ENCODE assay signal across 7 cellular contexts in genomic region chr6:32622545-32623401, GRCh38. TPM values are rescaled to one million over a fixed set of nuclear protein-coding genes. Genes with fewer than 3 reads are reported as not detected.
DNase-seq lines count a peak whose midpoint lies in the region; ATAC-seq and TF ChIP-seq lines count a peak whose summit lies in the region.

No MANE protein-coding gene starts in this region.

- H3K4ac ChIP-seq in H9 (ENCODE audit: low read depth, low read length): no peak overlapping the region

- TF ChIP-seq CTCF in H9 (conservative IDR thresholded peaks at IDR 0.05) (peak; percentile 85), Loucy (conservative IDR thresholded peaks at IDR 0.05; ENCODE audit: low read length) (peak; percentile 54), fibroblast of pulmonary artery (IDR thresholded peaks at IDR 0.05; ENCODE audit: low read length, missing control alignments) (peak; percentile 48)

- no peak overlapping the region for H4K91ac ChIP-seq in H9 (ENCODE audit: insufficient read length, low read depth, low read length)

- no peaks in the 10 kb centered on the region for H3K36me3 Mint-ChIP-seq in H9 (ENCODE audit: insufficient read depth in 1 of 3, low read depth in 3 of 3)

- H3K9me2 ChIP-seq in Loucy (replicated peaks; ENCODE audit: low read depth, low read length): no peaks in the 10 kb centered on the region

- ATAC-seq in GM18505 (IDR thresholded peaks at IDR 0.05; ENCODE audit: unreplicated experiment): peak; percentile 65

- no peak overlapping the region for H2BK20ac ChIP-seq in H9 (ENCODE audit: low read depth, low read length, poor library complexity, severe bottlenecking)

- H3K27me3 Mint-ChIP-seq in H9 (ENCODE audit: low read depth): no peaks in the 10 kb centered on the region

- peak; percentile 59 for TF ChIP-seq POLR2A in GM18505 (IDR thresholded peaks at IDR 0.05; ENCODE audit: borderline replicate concordance, extremely low read depth, insufficient read depth, insufficient read length)

- no peak overlapping the region for H3K14ac ChIP-seq in H9 (ENCODE audit: insufficient read depth, low read length)

- H3K27ac ChIP-seq in H9 (ENCODE audit: insufficient read length, low read depth, low read length): no peak overlapping the region

- H3K4me3 ChIP-seq in Loucy (ENCODE audit: low read length, poor library complexity, severe bottlenecking) (peak overlapping the region; percentile 45), fibroblast of pulmonary artery (replicated peaks; ENCODE audit: low read depth, low read length) (no peak overlapping the region)

- H2BK5ac ChIP-seq in H9 (ENCODE audit: insufficient read length, low read length): no peak overlapping the region

- H3K9me3 ChIP-seq in H9 (ENCODE audit: control insufficient read depth, low read depth, low read length): no peaks in the 10 kb centered on the region
- H3K9me3 ChIP-seq in Loucy (ENCODE audit: insufficient read depth, low read depth, low read length): no peaks in the 10 kb centered on the region

- no peak overlapping the region for H3K18ac ChIP-seq in H9 (ENCODE audit: insufficient read length, low read depth, low read length)

- H3K9ac ChIP-seq in H9 (ENCODE audit: extremely low read depth, insufficient read length, low read length): no peak overlapping the region
- no peak overlapping the region for H3K9ac ChIP-seq in Loucy (ENCODE audit: low read depth, low read length, poor library complexity, severe bottlenecking)

- H4K20me1 ChIP-seq in H9 (ENCODE audit: control insufficient read depth, insufficient read depth, insufficient read length): no peaks in the 10 kb centered on the region
- no peaks in the 10 kb centered on the region for H4K20me1 ChIP-seq in Loucy (ENCODE audit: insufficient read depth, low read length, poor library complexity, severe bottlenecking)

- peaks cover 8 to 14% of the 10 kb centered on the region in 2 experiments for H3K4me1 Mint-ChIP-seq in H9

- no peak overlapping the region; a peak in 3 of 7 replicates for H3K27ac Mint-ChIP-seq in H9

- H2AFZ ChIP-seq in H9 (ENCODE audit: low read length) (no peak overlapping the region), Loucy (ENCODE audit: low read length) (no peak overlapping the region)

- no peaks in the 10 kb centered on the region for H3K23me2 ChIP-seq in H9 (ENCODE audit: insufficient read length, low read depth, low read length, poor library complexity, severe bottlenecking)

- H3K79me2 ChIP-seq in H9 (ENCODE audit: insufficient read depth, low read length) (no peaks in the 10 kb centered on the region), Loucy (ENCODE audit: insufficient read depth, low read length) (no peaks in the 10 kb centered on the region)

- no peak overlapping the region for H2BK12ac ChIP-seq in H9 (ENCODE audit: insufficient read length, low read depth, low read length)

- H2AK5ac ChIP-seq in H9 (ENCODE audit: insufficient read length, low read length): no peak overlapping the region

- H3T11ph ChIP-seq in H9 (ENCODE audit: low read length): no peak overlapping the region

- no CpG with 5 or more reads among the region's 1 CpG for WGBS in H9 (ENCODE audit: extremely low coverage, insufficient read length, low lambda C conversion rate)

- H2BK120ac ChIP-seq in H9 (ENCODE audit: low read depth, low read length, poor library complexity, severe bottlenecking): no peak overlapping the region

- H2BK15ac ChIP-seq in H9 (ENCODE audit: low read depth, low read length): no peak overlapping the region

- no peak overlapping the region for H3K56ac ChIP-seq in H9 (ENCODE audit: insufficient read length, low read depth, low read length)

- DNase-seq in H9 (peak; percentile 81), fibroblast of pulmonary artery (ENCODE audit: low read depth) (peak; percentile 35), renal cortical epithelial cell (ENCODE audit: low read depth) (peak; percentile 52), AG08396 (ENCODE audit: low spot score) (no peak)
- peak; percentile 17 to 44 for DNase-seq in activated CD4-positive, alpha-beta T cell treated with anti-CD3 and anti-CD28 coated beads, Interleukin-2, amount 50 U/mL, for 48 hours

- H3K23ac ChIP-seq in H9 (ENCODE audit: insufficient read length, low read depth, low read length): no peak overlapping the region

- no peaks in the 10 kb centered on the region for H3K36me3 ChIP-seq in Loucy (ENCODE audit: insufficient read depth, low read length)

- no peaks in the 10 kb centered on the region for H3K79me1 ChIP-seq in H9 (ENCODE audit: insufficient read depth, low read depth, low read length, poor library complexity, severe bottlenecking)

- H3F3A ChIP-seq in Loucy (ENCODE audit: low read depth): peaks cover 7% of the 10 kb centered on the region; the same call in 1 of the 2 replicates

- H3K4me1 ChIP-seq in H9 (ENCODE audit: insufficient read depth, low read length): no peaks in the 10 kb centered on the region; the same call in 1 of the 2 replicates
- peaks cover 15% of the 10 kb centered on the region for H3K4me1 ChIP-seq in Loucy (ENCODE audit: insufficient read depth, low read length, poor library complexity, severe bottlenecking)

- H3K27me3 ChIP-seq in H9 (ENCODE audit: insufficient read depth, low read length): no peaks in the 10 kb centered on the region
- no peaks in the 10 kb centered on the region for H3K27me3 ChIP-seq in Loucy (ENCODE audit: insufficient read depth, low read length, poor library complexity, severe bottlenecking)

- H4K5ac ChIP-seq in H9 (ENCODE audit: insufficient read length, low read depth, low read length): no peak overlapping the region

- H3K4me2 ChIP-seq in H9 (ENCODE audit: insufficient read depth, insufficient read length, low read length): no peak overlapping the region
- peak overlapping the region; percentile 42 for H3K4me2 ChIP-seq in Loucy (ENCODE audit: low read depth, low read length, poor library complexity, severe bottlenecking)

- no peak overlapping the region for H4K8ac ChIP-seq in H9 (replicated peaks; ENCODE audit: insufficient read length, low read depth, low read length)

- no peak overlapping the region for H3K4me3 Mint-ChIP-seq in H9

- H3K9me3 Mint-ChIP-seq in H9: no peaks in the 10 kb centered on the region; a peak in 1 of 5 replicates

RNA-seq across cellular contexts. Expression of gene HLA-DQA1, which starts 14.4 kb away (rescaled TPM):
- total RNA-seq in H9 (2021) (0.68 and 1.7 TPM in 2 replicates), renal cortical epithelial cell (1.9 TPM in 1 of 2 replicates, not detected in the other)

RNA-seq across cellular contexts. Expression of gene HLA-DRB1, which starts 33.1 kb away (rescaled TPM):
- 24.7 and 25.9 TPM in 2 replicates for total RNA-seq in H9 (2021)
- 0.99 and 18.2 TPM in 2 replicates for total RNA-seq in renal cortical epithelial cell

RNA-seq across cellular contexts. Expression of gene HLA-DQB1, which starts 43.7 kb away (rescaled TPM):
- total RNA-seq in H9 (2021) (39.2 and 41.0 TPM in 2 replicates), renal cortical epithelial cell (1.8 and 28.0 TPM in 2 replicates)
